18 cellular contexts compared by ENCODE assay signal in the genomic region with DNA sequence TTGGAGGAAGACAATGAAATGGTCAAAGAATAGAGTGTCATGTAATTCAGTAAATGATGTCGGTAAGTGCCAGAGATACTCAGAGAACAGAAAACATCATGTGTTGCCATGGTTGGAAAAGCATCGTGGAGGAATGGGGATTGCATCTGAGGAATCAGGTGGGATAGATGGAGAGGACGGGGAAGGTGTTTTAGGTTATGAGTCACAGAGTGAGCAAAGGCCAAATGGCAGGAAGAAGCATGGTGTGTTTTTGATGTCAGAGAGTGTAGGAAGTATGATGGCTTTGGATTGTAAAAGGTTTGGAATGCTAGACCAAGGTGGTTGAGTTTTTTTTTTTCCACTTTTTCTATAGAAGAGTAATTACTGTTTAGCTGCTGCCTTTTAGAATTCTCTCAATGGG. TPM values are rescaled to one million over a fixed set of nuclear protein-coding genes. Genes with fewer than 3 reads are reported as not detected.
"Had no signal": no experiment of that assay in that cellular context is flagged by ENCODE, and none has a peak within 500 bp of the region (broad histone marks: within the 10 kb centered on the region; RNA-seq: fewer than 3 reads in every experiment).

No MANE protein-coding gene starts in this region.

- H3K36me3 ChIP-seq: ascending aorta, cardiac muscle cell, pancreas, thoracic aorta, upper lobe of right lung had no signal

- H3K27ac Mint-ChIP-seq: dendritic cell treated with granulocyte-macrophage colony-stimulating factor and Interleukin-4, amounts not matched to agents 40 ng/mL and 50 ng/mL, for 4 days; effector memory CD8-positive, alpha-beta T cell; naive thymus-derived CD8-positive, alpha-beta T cell; T-helper 17 cell had no signal

- H3K27me3 ChIP-seq: ascending aorta, cardiac muscle cell, pancreas, upper lobe of right lung had no signal

- ATAC-seq: effector memory CD8-positive, alpha-beta T cell; left ventricle myocardium superior; naive thymus-derived CD8-positive, alpha-beta T cell; pancreas; sciatic nerve; T-helper 17 cell; upper lobe of right lung had no signal

- DNase-seq: activated CD4-positive, alpha-beta T cell treated with anti-CD3 and anti-CD28 coated beads, Interleukin-2, amount 50 U/mL, for 4 hours; activated gamma-delta T cell; effector memory CD8-positive, alpha-beta T cell; left ventricle myocardium superior; naive thymus-derived CD8-positive, alpha-beta T cell; pancreas; stimulated activated CD4-positive, alpha-beta T cell treated with anti-CD3 and anti-CD28 coated beads, Interleukin-4, amount 100 ng/mL, for 1 hour; T-helper 17 cell; upper lobe of right lung had no signal

- H3K9me3 Mint-ChIP-seq: dendritic cell treated with granulocyte-macrophage colony-stimulating factor and Interleukin-4, amounts not matched to agents 40 ng/mL and 50 ng/mL, for 4 days; effector memory CD8-positive, alpha-beta T cell had no signal

- H3K9me3 ChIP-seq: ascending aorta, pancreas, thoracic aorta, upper lobe of right lung had no signal

- H3K36me3 Mint-ChIP-seq: activated naive CD4-positive, alpha-beta T cell treated with anti-CD3 and anti-CD28 coated beads, Interleukin-2, amount 50 U/mL, for 24 hours; naive thymus-derived CD8-positive, alpha-beta T cell had no signal

- H3K27ac ChIP-seq: ascending aorta, cardiac muscle cell, pancreas, thoracic aorta, upper lobe of right lung had no signal

- H3K27me3 Mint-ChIP-seq: activated naive CD4-positive, alpha-beta T cell treated with anti-CD3 and anti-CD28 coated beads, Interleukin-2, amount 50 U/mL, for 24 hours; dendritic cell treated with granulocyte-macrophage colony-stimulating factor and Interleukin-4, amounts not matched to agents 40 ng/mL and 50 ng/mL, for 4 days; effector memory CD8-positive, alpha-beta T cell; T-helper 17 cell had no signal

- H3K4me3 ChIP-seq: ascending aorta, cardiac muscle cell, pancreas, smooth muscle cell, thoracic aorta, upper lobe of right lung had no signal

- H3K4me3 Mint-ChIP-seq: activated naive CD4-positive, alpha-beta T cell treated with anti-CD3 and anti-CD28 coated beads, Interleukin-2, amount 50 U/mL, for 24 hours; dendritic cell treated with granulocyte-macrophage colony-stimulating factor and Interleukin-4, amounts not matched to agents 40 ng/mL and 50 ng/mL, for 4 days; effector memory CD8-positive, alpha-beta T cell; naive thymus-derived CD8-positive, alpha-beta T cell; T-helper 17 cell had no signal

RNA-seq across cellular contexts. Expression of a gene that starts 27.5 kb away (rescaled TPM):
- total RNA-seq: cardiac muscle cell, epithelial cell of proximal tubule, kidney epithelial cell, smooth muscle cell had no signal
- polyA plus RNA-seq: cardiac muscle cell, smooth muscle cell had no signal
